In the genomic region with DNA sequence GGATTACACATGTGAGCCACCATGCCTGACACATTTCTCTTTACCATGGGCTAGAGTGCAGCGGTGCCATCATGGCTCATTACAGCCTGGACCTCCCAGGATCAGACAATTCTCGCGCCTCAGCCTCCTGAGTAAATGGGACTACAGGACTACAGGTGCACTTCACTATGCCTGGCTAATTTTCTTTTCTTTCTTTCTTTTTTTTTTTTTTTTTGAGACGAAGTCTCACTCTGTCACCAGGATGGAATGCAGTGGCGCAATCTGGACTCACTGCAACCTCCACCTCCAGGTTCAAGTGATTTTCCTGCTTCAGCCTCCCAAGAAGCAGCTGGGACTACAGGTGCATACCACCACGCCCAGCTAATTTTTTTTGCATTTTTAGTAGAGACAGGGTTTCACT, we compare ENCODE assay signal across 20 cellular contexts. TPM values are rescaled to one million over a fixed set of nuclear protein-coding genes. Genes with fewer than 3 reads are reported as not detected.
DNase-seq lines count a peak whose midpoint lies in the region; ATAC-seq, FAIRE-seq and TF ChIP-seq lines count a peak whose summit lies in the region.
"Had no signal": no experiment of that assay in that cellular context is flagged by ENCODE, and none has a peak within 500 bp of the region (broad histone marks: within the 10 kb centered on the region; RNA-seq: fewer than 3 reads in every experiment).

No MANE protein-coding gene starts in this region.

- no peak overlapping the region for H3K27ac Mint-ChIP-seq in HFFc6
- no peak overlapping the region for H3K27ac Mint-ChIP-seq in astrocyte (ENCODE audit: unreplicated experiment)
- H3K27ac Mint-ChIP-seq in activated naive CD4-positive, alpha-beta T cell treated with anti-CD3 and anti-CD28 coated beads, Interleukin-2, amount 50 U/mL, for 72 hours: no peak overlapping the region
- H3K27ac Mint-ChIP-seq: activated CD4-positive, alpha-beta T cell treated with anti-CD3 and anti-CD28 coated beads, Interleukin-2, amount 10 ng/mL, durations not matched to agents 24 days and 14 days; CD4-positive, CD25-positive, alpha-beta regulatory T cell; stimulated activated effector memory CD8-positive, alpha-beta T cell treated with anti-CD3 and anti-CD28 coated beads, Interleukin-12 subunit alpha, Interleukin-12 subunit beta, amount 100 ng/mL, for 72 hours had no signal

- ATAC-seq in GM18907 (IDR thresholded peaks at IDR 0.05; ENCODE audit: unreplicated experiment) (no peak), omental fat pad (ENCODE audit: low FRiP score) (no peak)
- no peak for ATAC-seq in activated naive CD4-positive, alpha-beta T cell treated with anti-CD3 and anti-CD28 coated beads, Interleukin-2, amount 50 U/mL, for 72 hours
- ATAC-seq: stimulated activated effector memory CD8-positive, alpha-beta T cell treated with anti-CD3 and anti-CD28 coated beads, Interleukin-12 subunit alpha, Interleukin-12 subunit beta, amount 100 ng/mL, for 72 hours had no signal

- no peaks in the 10 kb centered on the region for H3K36me3 Mint-ChIP-seq in HFFc6 (ENCODE audit: low read depth)
- H3K36me3 Mint-ChIP-seq in astrocyte (ENCODE audit: low read depth, unreplicated experiment): no peaks in the 10 kb centered on the region
- no peaks in the 10 kb centered on the region for H3K36me3 Mint-ChIP-seq in activated naive CD4-positive, alpha-beta T cell treated with anti-CD3 and anti-CD28 coated beads, Interleukin-2, amount 50 U/mL, for 72 hours
- H3K36me3 Mint-ChIP-seq: CD4-positive, CD25-positive, alpha-beta regulatory T cell; stimulated activated effector memory CD8-positive, alpha-beta T cell treated with anti-CD3 and anti-CD28 coated beads, Interleukin-12 subunit alpha, Interleukin-12 subunit beta, amount 100 ng/mL, for 72 hours had no signal

- no peak overlapping the region for H3K4me3 Mint-ChIP-seq in HFFc6
- no peak overlapping the region for H3K4me3 Mint-ChIP-seq in astrocyte (ENCODE audit: unreplicated experiment)
- H3K4me3 Mint-ChIP-seq: activated CD4-positive, alpha-beta T cell treated with anti-CD3 and anti-CD28 coated beads, Interleukin-2, amount 10 ng/mL, durations not matched to agents 24 days and 14 days; CD4-positive, CD25-positive, alpha-beta regulatory T cell; neural crest cell; stimulated activated effector memory CD8-positive, alpha-beta T cell treated with anti-CD3 and anti-CD28 coated beads, Interleukin-12 subunit alpha, Interleukin-12 subunit beta, amount 100 ng/mL, for 72 hours had no signal

- H2AFZ ChIP-seq in astrocyte (ENCODE audit: low read depth, low read length): no peak overlapping the region

- no peak overlapping the region for H3K9ac ChIP-seq in astrocyte (ENCODE audit: low read length)

- no peaks in the 10 kb centered on the region for H3K27me3 ChIP-seq in astrocyte (ENCODE audit: insufficient read depth, low read length)

- H3K4me2 ChIP-seq in astrocyte (ENCODE audit: low read length): no peak overlapping the region

- H3K9me3 Mint-ChIP-seq in HFFc6: no peaks in the 10 kb centered on the region
- no peaks in the 10 kb centered on the region for H3K9me3 Mint-ChIP-seq in astrocyte (ENCODE audit: unreplicated experiment)
- H3K9me3 Mint-ChIP-seq in activated naive CD4-positive, alpha-beta T cell treated with anti-CD3 and anti-CD28 coated beads, Interleukin-2, amount 50 U/mL, for 72 hours: no peaks in the 10 kb centered on the region
- H3K9me3 Mint-ChIP-seq: activated CD4-positive, alpha-beta T cell treated with anti-CD3 and anti-CD28 coated beads, Interleukin-2, amount 10 ng/mL, durations not matched to agents 24 days and 14 days; neural crest cell; stimulated activated effector memory CD8-positive, alpha-beta T cell treated with anti-CD3 and anti-CD28 coated beads, Interleukin-12 subunit alpha, Interleukin-12 subunit beta, amount 100 ng/mL, for 72 hours had no signal

- no peaks in the 10 kb centered on the region for H3K9me3 ChIP-seq in astrocyte (ENCODE audit: insufficient read depth, low read depth, low read length)
- H3K9me3 ChIP-seq: tibial artery had no signal

- no peak overlapping the region for H3K27ac ChIP-seq in astrocyte (ENCODE audit: low read depth, low read length)
- H3K27ac ChIP-seq: tibial artery had no signal

- H3K27me3 Mint-ChIP-seq in HFFc6 (ENCODE audit: insufficient read depth): peaks cover 9% of the 10 kb centered on the region
- peaks cover 6% of the 10 kb centered on the region for H3K27me3 Mint-ChIP-seq in astrocyte (ENCODE audit: low read depth, unreplicated experiment)

- H3K4me1 Mint-ChIP-seq in HFFc6 (ENCODE audit: low read depth) (peaks cover 23% of the 10 kb centered on the region), astrocyte (ENCODE audit: low read depth, unreplicated experiment) (no peaks in the 10 kb centered on the region)
- H3K4me1 Mint-ChIP-seq: activated CD4-positive, alpha-beta T cell treated with anti-CD3 and anti-CD28 coated beads, Interleukin-2, amount 10 ng/mL, durations not matched to agents 24 days and 14 days; CD4-positive, CD25-positive, alpha-beta regulatory T cell had no signal

- H4K20me1 ChIP-seq in astrocyte (ENCODE audit: insufficient read depth, low read length): no peaks in the 10 kb centered on the region

- no peak for FAIRE-seq in astrocyte (lab: Jason Lieb, UNC)
- FAIRE-seq: kidney, TTC549 had no signal

- no peak overlapping the region for H3K4me3 ChIP-seq in astrocyte (ENCODE audit: insufficient read depth, low read depth, low read length)
- H3K4me3 ChIP-seq: tibial artery had no signal

- DNase-seq in A172 (ENCODE audit: low spot score) (peak; percentile 18), HFFc6 (peak; percentile 26), astrocyte (ENCODE audit: low read depth) (peak; percentile 58), iris pigment epithelial cell (ENCODE audit: low read depth) (peak; percentile 61), omental fat pad (ENCODE audit: low spot score) (no peak), NCI-H2227 treated with DMSO at 0.1 percent for 48 hours (lab: John Stamatoyannopoulos, UW) (no peak)
- DNase-seq in activated naive CD4-positive, alpha-beta T cell treated with anti-CD3 and anti-CD28 coated beads, Interleukin-2, amount 50 U/mL, for 72 hours (ENCODE audit: low spot score in 2 of 2): no peak
- DNase-seq: activated CD4-positive, alpha-beta T cell treated with anti-CD3 and anti-CD28 coated beads, Interleukin-2, amount 10 ng/mL, durations not matched to agents 24 days and 14 days; activated naive CD4-positive, alpha-beta T cell; CD4-positive, CD25-positive, alpha-beta regulatory T cell; DMS79; glutamatergic neuron; kidney; NCI-H748 treated with DMSO at 0.1 percent for 48 hours; stimulated activated CD4-positive, alpha-beta T cell treated with anti-CD3 and anti-CD28 coated beads, Interleukin-12 subunit alpha, Interleukin-12 subunit beta, amount 100 ng/mL, for 4 hours had no signal

- H3K79me2 ChIP-seq in astrocyte (ENCODE audit: insufficient read depth, low read length): no peaks in the 10 kb centered on the region

- H3K4me1 ChIP-seq in astrocyte (ENCODE audit: insufficient read depth, low read length): peaks cover 14% of the 10 kb centered on the region

- no peak for TF ChIP-seq CTCF in HFFc6 (IDR thresholded peaks at IDR 0.05)
- no peak for TF ChIP-seq CTCF in astrocyte (IDR thresholded peaks at IDR 0.05; ENCODE audit: insufficient read depth, low read depth, low read length)
- no peak for TF ChIP-seq CTCF in omental fat pad (IDR thresholded peaks at IDR 0.05)

- H3K36me3 ChIP-seq in astrocyte (ENCODE audit: insufficient read depth, low read length): no peaks in the 10 kb centered on the region
- H3K36me3 ChIP-seq: tibial artery had no signal

RNA-seq across cellular contexts. Expression of a gene that starts 14.8 kb away (rescaled TPM):
- total RNA-seq in A172 (2014; rRNA removed; shearing (Covaris generic)): 16.1 and 18.9 TPM in 2 replicates
- 10 to 100 TPM; 35.2 to 41.6 (median 39.3) TPM for total RNA-seq in HFFc6 (2021; fragmentation: NEBNext Ultra II Directional; extraction: Animal tissue kit (Norgen Biotek cat#: 25700))
- total RNA-seq in astrocyte (74.6 and 75.9 TPM in 2 replicates), omental fat pad (10 to 100 TPM; 45.7 to 63.5 (median 52.1) TPM)
- 10 to 100 TPM; 11.1 to 14.0 TPM for total RNA-seq in activated naive CD4-positive, alpha-beta T cell treated with anti-CD3 and anti-CD28 coated beads, Interleukin-2, amount 50 U/mL, for 72 hours

Comparison
In these comparisons a context has a peak if more than half of its experiments do, and no peak if none do; other contexts are left out.
1. DNase-seq: peak in A172 (single experiment), HFFc6 (single experiment), astrocyte (single experiment) and iris pigment epithelial cell (single experiment); none in omental fat pad (single experiment), activated naive CD4-positive, alpha-beta T cell treated with anti-CD3 and anti-CD28 coated beads, Interleukin-2, amount 50 U/mL, for 72 hours (0 of 2) and NCI-H2227 treated with DMSO at 0.1 percent for 48 hours (single experiment).